In the genomic region with DNA sequence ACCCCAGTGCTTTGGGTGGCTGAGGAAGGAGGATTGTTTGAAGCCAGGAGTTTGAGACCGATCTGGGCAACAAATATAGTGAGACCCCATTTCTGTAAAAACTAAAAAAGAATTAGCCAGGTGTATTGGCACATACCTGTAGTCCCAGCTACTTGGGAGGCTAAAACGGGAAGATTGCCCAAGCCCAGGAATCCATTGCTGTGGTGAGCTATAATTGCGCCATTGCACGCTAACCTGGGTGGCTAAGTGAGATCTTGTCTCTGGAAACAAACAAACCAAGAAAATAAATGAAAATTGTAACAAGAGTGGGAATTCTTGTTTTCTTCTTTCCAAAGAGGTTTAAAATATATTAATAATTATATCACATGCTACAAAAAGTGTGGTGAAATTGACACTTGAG, we compare ENCODE assay signal across 29 cellular contexts.
"Had no signal": no experiment of that assay in that cellular context is flagged by ENCODE, and none has a peak within 500 bp of the region (broad histone marks: within the 10 kb centered on the region; RNA-seq: fewer than 3 reads in every experiment).

No MANE protein-coding gene starts in this region.

- ATAC-seq: naive thymus-derived CD4-positive, alpha-beta T cell; natural killer cell; psoas muscle; right cardiac atrium; right lobe of liver; stimulated activated memory B cell treated with anti-CD40 and anti-IgM and Interleukin-4, amounts not matched to agents 10 μg/mL and 1 μg/mL and 100 μg/mL, for 72 hours; stimulated activated naive CD8-positive, alpha-beta T cell treated with anti-CD3 and anti-CD28 coated beads, Interleukin-15, amount 100 ng/mL, for 72 hours; stimulated activated naive CD8-positive, alpha-beta T cell treated with anti-CD3 and anti-CD28 coated beads, Interleukin-15, Interleukin-2, amounts not matched to agents 100 U/mL and 50 U/mL, for 24 hours had no signal

- H3K27me3 ChIP-seq: neural progenitor cell, ovary, right lobe of liver, sigmoid colon, suprapubic skin, testis, tibial artery, transverse colon, upper lobe of left lung, vagina had no signal

- H3K36me3 ChIP-seq: ovary had no signal

- H3K27ac Mint-ChIP-seq: naive thymus-derived CD4-positive, alpha-beta T cell; natural killer cell; nephron; neural progenitor cell; progenitor cell of endocrine pancreas; stimulated activated memory B cell treated with anti-CD40 and anti-IgM and Interleukin-4, amounts not matched to agents 10 μg/mL and 1 μg/mL and 100 μg/mL, for 72 hours; stimulated activated naive CD8-positive, alpha-beta T cell treated with anti-CD3 and anti-CD28 coated beads, Interleukin-15, amount 100 ng/mL, for 72 hours had no signal

- H3K4me1 ChIP-seq: neural progenitor cell, parathyroid adenoma, psoas muscle, right lobe of liver, sigmoid colon, suprapubic skin, testis, tibial artery, transverse colon, upper lobe of left lung, vagina had no signal

- DNase-seq: naive thymus-derived CD4-positive, alpha-beta T cell; natural killer cell; occipital lobe; ovary; posterior cingulate gyrus; psoas muscle; right cardiac atrium; right lobe of liver; sigmoid colon; small intestine; stimulated activated CD4-positive, alpha-beta T cell treated with anti-CD3 and anti-CD28 coated beads, Interleukin-15, amount 100 ng/mL, for 24 hours; stimulated activated CD4-positive, alpha-beta T cell treated with anti-CD3 and anti-CD28 coated beads, Interleukin-2, amount 100 ng/mL, for 24 hours; stimulated activated CD4-positive, alpha-beta T cell treated with anti-CD3 and anti-CD28 coated beads, Interleukin-2, amount 100 ng/mL, for 48 hours; stimulated activated CD4-positive, alpha-beta T cell treated with anti-CD3 and anti-CD28 coated beads, Interleukin-4, amount 100 ng/mL, for 24 hours; stimulated activated naive CD4-positive, alpha-beta T cell; stimulated activated naive CD8-positive, alpha-beta T cell treated with anti-CD3 and anti-CD28 coated beads, Interleukin-15, amount 100 ng/mL, for 72 hours; stimulated activated naive CD8-positive, alpha-beta T cell treated with anti-CD3 and anti-CD28 coated beads, Interleukin-15, Interleukin-2, amounts not matched to agents 100 U/mL and 50 U/mL, for 24 hours; substantia nigra; testis; tibial artery; transverse colon; upper lobe of left lung had no signal

- H3K4me3 ChIP-seq: neural progenitor cell, ovary, psoas muscle, right lobe of liver, sigmoid colon, suprapubic skin, testis, tibial artery, transverse colon, upper lobe of left lung, vagina had no signal

- H3K4me3 Mint-ChIP-seq: naive thymus-derived CD4-positive, alpha-beta T cell; natural killer cell; nephron; neural progenitor cell; stimulated activated memory B cell treated with anti-CD40 and anti-IgM and Interleukin-4, amounts not matched to agents 10 μg/mL and 1 μg/mL and 100 μg/mL, for 72 hours; stimulated activated naive CD8-positive, alpha-beta T cell treated with anti-CD3 and anti-CD28 coated beads, Interleukin-15, amount 100 ng/mL, for 72 hours had no signal

- H3K9me3 Mint-ChIP-seq: naive thymus-derived CD4-positive, alpha-beta T cell; natural killer cell; nephron; neural progenitor cell; stimulated activated memory B cell treated with anti-CD40 and anti-IgM and Interleukin-4, amounts not matched to agents 10 μg/mL and 1 μg/mL and 100 μg/mL, for 72 hours; stimulated activated naive CD8-positive, alpha-beta T cell treated with anti-CD3 and anti-CD28 coated beads, Interleukin-15, amount 100 ng/mL, for 72 hours had no signal

- H3K9me3 ChIP-seq: ovary, psoas muscle, right lobe of liver, sigmoid colon, suprapubic skin, testis, tibial artery, transverse colon, upper lobe of left lung, vagina had no signal

- H3K27me3 Mint-ChIP-seq: naive thymus-derived CD4-positive, alpha-beta T cell; progenitor cell of endocrine pancreas; stimulated activated memory B cell treated with anti-CD40 and anti-IgM and Interleukin-4, amounts not matched to agents 10 μg/mL and 1 μg/mL and 100 μg/mL, for 72 hours; stimulated activated naive CD8-positive, alpha-beta T cell treated with anti-CD3 and anti-CD28 coated beads, Interleukin-15, amount 100 ng/mL, for 72 hours had no signal

- H3K4me1 Mint-ChIP-seq: naive thymus-derived CD4-positive, alpha-beta T cell; natural killer cell; nephron; neural progenitor cell; stimulated activated memory B cell treated with anti-CD40 and anti-IgM and Interleukin-4, amounts not matched to agents 10 μg/mL and 1 μg/mL and 100 μg/mL, for 72 hours; stimulated activated naive CD8-positive, alpha-beta T cell treated with anti-CD3 and anti-CD28 coated beads, Interleukin-15, amount 100 ng/mL, for 72 hours had no signal

- H3K27ac ChIP-seq: neural progenitor cell, ovary, parathyroid adenoma, psoas muscle, right lobe of liver, sigmoid colon, suprapubic skin, testis, tibial artery, transverse colon, upper lobe of left lung, vagina had no signal
